ENCODE assay signal across 20 cellular contexts in the genomic region with DNA sequence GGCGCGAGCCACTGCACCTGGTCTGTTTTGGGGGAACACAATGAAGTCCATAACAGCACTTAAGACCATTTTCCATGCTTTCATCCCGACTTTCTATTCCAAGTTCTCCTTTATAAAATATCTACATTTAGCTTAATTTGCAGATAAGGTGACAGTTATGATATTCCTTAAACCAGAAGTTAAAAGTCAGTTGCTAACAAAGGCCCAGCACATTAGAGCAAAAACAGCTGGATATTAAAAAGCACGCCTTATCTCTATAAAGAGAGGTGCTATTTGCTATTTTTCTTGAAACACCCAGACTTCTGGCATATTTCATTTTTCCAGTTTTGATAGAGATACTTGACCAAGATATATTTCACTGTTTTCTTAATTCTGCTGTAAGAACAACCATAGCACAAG. TPM values are rescaled to one million over a fixed set of nuclear protein-coding genes. Genes with fewer than 3 reads are reported as not detected.
A peak's percentile ranks its signal among the peaks of the same experiment; 100 is the strongest.
DNase-seq lines count a peak whose midpoint lies in the region; ATAC-seq and TF ChIP-seq lines count a peak whose summit lies in the region.
"Had no signal": no experiment of that assay in that cellular context is flagged by ENCODE, and none has a peak within 500 bp of the region (broad histone marks: within the 10 kb centered on the region; RNA-seq: fewer than 3 reads in every experiment).

No MANE protein-coding gene starts in this region.

- no peaks in the 10 kb centered on the region for H3K9me3 ChIP-seq in CD4-positive, CD25-positive, alpha-beta regulatory T cell (ENCODE audit: control insufficient read depth in 2 of 2, low read length in 2 of 2)
- H3K9me3 ChIP-seq in Panc1 (ENCODE audit: control insufficient read depth, insufficient read depth, low read depth, low read length) (no peaks in the 10 kb centered on the region), iPS-18a (ENCODE audit: control insufficient read depth, low read depth, low read length) (no peaks in the 10 kb centered on the region)
- H3K9me3 ChIP-seq: right atrium auricular region, thyroid gland had no signal

- intact Hi-C loops in Panc1 (cut with micrococcal nuclease; ENCODE audit: unreplicated experiment) = no loop called here

- H3K4me3 ChIP-seq in CD4-positive, CD25-positive, alpha-beta regulatory T cell (ENCODE audit: low read depth, low read length) = no peak overlapping the region
- H3K4me3 ChIP-seq in GM23338 = peak overlapping the region; percentile 82
- H3K4me3 ChIP-seq in Panc1 (ENCODE audit: low read depth in 2 of 2, low read length in 2 of 2) = peak overlapping the region; percentile 87 to 90
- peak overlapping the region; percentile 97 for H3K4me3 ChIP-seq in iPS-18a (ENCODE audit: low read length)
- H3K4me3 ChIP-seq: coronary artery, thyroid gland had no signal

- POLR2A ChIA-PET in Panc1 (lab: Charles Lee) = interaction anchor here (0.5 to 5.2 kb wide), 5 partner anchors 15 to 87 kb away, joined by 3 to 95 read pairs (median 4); a partner anchor contains a TSS

- BruUV-seq in Panc1 (replicated peaks; lab: Mats Ljungman, UMichigan) = no TSS peak

- no peaks in the 10 kb centered on the region for H3K9me2 ChIP-seq in GM23338 (ENCODE audit: insufficient read depth)

- no peaks in the 10 kb centered on the region for H4K20me1 ChIP-seq in GM23338 (replicated peaks; ENCODE audit: insufficient read depth)

- H3K9ac ChIP-seq in iPS-18a (ENCODE audit: low read length) = peak overlapping the region; percentile 99

- peaks cover 25% of the 10 kb centered on the region for H3K4me1 ChIP-seq in CD4-positive, CD25-positive, alpha-beta regulatory T cell (ENCODE audit: control insufficient read depth, insufficient read depth, low read length, poor library complexity, severe bottlenecking)
- H3K4me1 ChIP-seq in GM23338 (ENCODE audit: insufficient read depth) (peaks cover 18% of the 10 kb centered on the region; the same call in 1 of the 2 replicates), Panc1 (ENCODE audit: control insufficient read depth, insufficient read depth, low read length) (peaks cover 18% of the 10 kb centered on the region), iPS-18a (ENCODE audit: control insufficient read depth, low read depth, low read length) (peaks cover 10% of the 10 kb centered on the region)

- peak overlapping the region in 1 of 3 donors; percentile 38 for H3K27ac Mint-ChIP-seq in CD4-positive, CD25-positive, alpha-beta regulatory T cell
- H3K27ac Mint-ChIP-seq in GM23338 = no peak overlapping the region
- H3K27ac Mint-ChIP-seq: activated CD8-positive, alpha-beta T cell treated with anti-CD3 and anti-CD28 coated beads for 36 hours had no signal

- peaks cover 2 to 19% (median 13%) of the 10 kb centered on the region in 4 donors for H3K4me1 Mint-ChIP-seq in CD4-positive, CD25-positive, alpha-beta regulatory T cell
- peaks cover 33% of the 10 kb centered on the region; the same call in 2 of the 3 replicates for H3K4me1 Mint-ChIP-seq in GM23338

- H3K36me3 Mint-ChIP-seq in CD4-positive, CD25-positive, alpha-beta regulatory T cell = no peaks in the 10 kb centered on the region
- peaks cover 9% of the 10 kb centered on the region; the same call in 2 of the 3 replicates for H3K36me3 Mint-ChIP-seq in GM23338 (ENCODE audit: low read depth)

- no peaks in the 10 kb centered on the region for H3K36me3 ChIP-seq in CD4-positive, CD25-positive, alpha-beta regulatory T cell (ENCODE audit: control insufficient read depth, insufficient read depth, low read length)
- no peaks in the 10 kb centered on the region for H3K36me3 ChIP-seq in GM23338 (ENCODE audit: insufficient read depth)
- peaks cover 5% of the 10 kb centered on the region; the same call in 1 of the 2 replicates for H3K36me3 ChIP-seq in Panc1 (ENCODE audit: control insufficient read depth, insufficient read depth, low read length)
- no peaks in the 10 kb centered on the region for H3K36me3 ChIP-seq in iPS-18a (ENCODE audit: control insufficient read depth, low read depth, low read length)
- H3K36me3 ChIP-seq: right atrium auricular region, thyroid gland had no signal

- peak overlapping the region in 3 of 4 donors; percentile 7 to 69 (median 61) for H3K4me3 Mint-ChIP-seq in CD4-positive, CD25-positive, alpha-beta regulatory T cell
- no peak overlapping the region for H3K4me3 Mint-ChIP-seq in GM23338
- H3K4me3 Mint-ChIP-seq: activated CD8-positive, alpha-beta T cell treated with anti-CD3 and anti-CD28 coated beads for 36 hours; neural crest cell had no signal

- peak overlapping the region; percentile 84 for H3K4me2 ChIP-seq in GM23338

- H3K27me3 ChIP-seq in CD4-positive, CD25-positive, alpha-beta regulatory T cell (ENCODE audit: control insufficient read depth, insufficient read depth, low read length) = no peaks in the 10 kb centered on the region
- H3K27me3 ChIP-seq in GM23338 (ENCODE audit: insufficient read depth) (no peaks in the 10 kb centered on the region), Panc1 (ENCODE audit: control insufficient read depth, insufficient read depth, low read length) (no peaks in the 10 kb centered on the region), iPS-18a (ENCODE audit: control insufficient read depth, insufficient read depth, low read length) (no peaks in the 10 kb centered on the region)
- H3K27me3 ChIP-seq: thyroid gland had no signal

- in situ Hi-C loops in Panc1 (cut with HindIII; ENCODE audit: low pct_unique_long_range_greater_than_20kb, low sequenced_read_pairs) = no loop called here

- peaks cover 52% of the 10 kb centered on the region for H3K79me2 ChIP-seq in GM23338 (replicated peaks; ENCODE audit: insufficient read depth)

- CTCF ChIA-PET in Panc1 (lab: Charles Lee) = interaction anchor here (0.7 kb wide), 1 partner anchor 30 kb away, joined by 3 read pairs; no protein-coding TSS in a partner anchor

- peaks cover 0 to 3% (median 0%) of the 10 kb centered on the region in 7 donors for H3K9me3 Mint-ChIP-seq in CD4-positive, CD25-positive, alpha-beta regulatory T cell
- H3K9me3 Mint-ChIP-seq in GM23338 = peaks cover 9% of the 10 kb centered on the region
- H3K9me3 Mint-ChIP-seq: activated CD8-positive, alpha-beta T cell treated with anti-CD3 and anti-CD28 coated beads for 36 hours; neural crest cell had no signal

- no peak overlapping the region for H2AFZ ChIP-seq in GM23338

- no peak for ATAC-seq in CD4-positive, CD25-positive, alpha-beta regulatory T cell (ENCODE audit: low read depth in 2 of 2)
- ATAC-seq in GM23338 (no peak), Panc1 (no peak), GM18909 (IDR thresholded peaks at IDR 0.05; ENCODE audit: poor library complexity, unreplicated experiment) (no peak), HG02840 (IDR thresholded peaks at IDR 0.05; ENCODE audit: low FRiP score, unreplicated experiment) (no peak)
- ATAC-seq: activated CD8-positive, alpha-beta T cell treated with anti-CD3 and anti-CD28 coated beads for 36 hours had no signal

- peaks cover 8% of the 10 kb centered on the region for H3K27me3 Mint-ChIP-seq in CD4-positive, CD25-positive, alpha-beta regulatory T cell
- H3K27me3 Mint-ChIP-seq in GM23338 (ENCODE audit: insufficient read depth, low read depth, poor library complexity) = peaks cover 20% of the 10 kb centered on the region
- H3K27me3 Mint-ChIP-seq: activated CD8-positive, alpha-beta T cell treated with anti-CD3 and anti-CD28 coated beads for 36 hours had no signal

- H3F3A ChIP-seq in GM23338 (replicated peaks; ENCODE audit: low read depth) = 0 out of 2 replicates have a peak, but pooled peaks cover 5% of the 10 kb centered on the region

- H3K27ac ChIP-seq in CD4-positive, CD25-positive, alpha-beta regulatory T cell (ENCODE audit: insufficient read depth, low read length, poor library complexity, severe bottlenecking) = no peak overlapping the region
- H3K27ac ChIP-seq in GM23338 (ENCODE audit: low read depth) = peak overlapping the region; percentile 98; the same call in 1 of the 2 replicates
- peak overlapping the region; percentile 98 for H3K27ac ChIP-seq in Panc1 (ENCODE audit: low read length)
- no peak overlapping the region for H3K27ac ChIP-seq in iPS-18a (ENCODE audit: low read length)
- H3K27ac ChIP-seq: coronary artery had no signal

- DNase-seq in CD4-positive, CD25-positive, alpha-beta regulatory T cell = no peak
- DNase-seq in GM23338 (ENCODE audit: low spot score) = no peak
- DNase-seq in Panc1 (ENCODE audit: low read depth, low spot score) = no peak
- DNase-seq in cerebellum (ENCODE audit: low spot score) = no peak
- DNase-seq in DMS53 treated with DMSO at 0.1 percent for 48 hours (lab: John Stamatoyannopoulos, UW; ENCODE audit: unreplicated experiment) = no peak
- DNase-seq: activated CD8-positive, alpha-beta T cell treated with anti-CD3 and anti-CD28 coated beads for 36 hours; aorta; EL; erythroblast; NCI-H1105; NCI-H2227 treated with DMSO at 0.1 percent for 48 hours; stimulated activated CD4-positive, alpha-beta T cell treated with anti-CD3 and anti-CD28 coated beads, Interleukin-1b, Interleukin-23, amount 100 ng/mL, for 48 hours had no signal

- TF ChIP-seq CTCF in GM23338 (conservative IDR thresholded peaks at IDR 0.05; ENCODE audit: low read depth in 2 of 2) = no peak
- no peak for TF ChIP-seq CTCF in Panc1 (IDR thresholded peaks at IDR 0.05)

TF ChIP-seq in GM23338, 12 proteins besides CTCF, POLR2A, EP300 and RAD21 (continues in another document):
- no peak for TF ChIP-seq POLR2AphosphoS5 (IDR thresholded peaks at IDR 0.05; ENCODE audit: low read depth)

RNA-seq across cellular contexts. Expression of a gene that starts 15.8 kb away (rescaled TPM):
- total RNA-seq in CD4-positive, CD25-positive, alpha-beta regulatory T cell = not detected
- polyA plus RNA-seq in CD4-positive, CD25-positive, alpha-beta regulatory T cell = not detected
- 0.38 TPM in 1 of 2 replicates, not detected in the other for total RNA-seq in GM23338 (2014; rRNA removed; shearing (Covaris generic))
- polyA plus RNA-seq in GM23338 (2016; fragmentation: Nextera tagmentation; extraction: Ambion mirVana) = not detected in 2 replicates
- total RNA-seq in Panc1 (2021; ENCODE audit: unreplicated experiment) (not detected), cerebellum (not detected)
- polyA plus RNA-seq in Panc1 (2012; ENCODE audit: insufficient read length) = not detected
- total RNA-seq: activated CD8-positive, alpha-beta T cell treated with anti-CD3 and anti-CD28 coated beads for 36 hours; aorta; neural crest cell; right atrium auricular region; thyroid gland had no signal
- polyA plus RNA-seq: aorta, keratinocyte had no signal

Comparison
In these comparisons a context has a peak if more than half of its experiments do, and no peak if none do; other contexts are left out.
1. H3K27ac ChIP-seq: peak in GM23338 (single experiment) and Panc1 (single experiment); none in CD4-positive, CD25-positive, alpha-beta regulatory T cell (single experiment) and iPS-18a (single experiment).